12 cellular contexts compared by ENCODE assay signal in the genomic region with DNA sequence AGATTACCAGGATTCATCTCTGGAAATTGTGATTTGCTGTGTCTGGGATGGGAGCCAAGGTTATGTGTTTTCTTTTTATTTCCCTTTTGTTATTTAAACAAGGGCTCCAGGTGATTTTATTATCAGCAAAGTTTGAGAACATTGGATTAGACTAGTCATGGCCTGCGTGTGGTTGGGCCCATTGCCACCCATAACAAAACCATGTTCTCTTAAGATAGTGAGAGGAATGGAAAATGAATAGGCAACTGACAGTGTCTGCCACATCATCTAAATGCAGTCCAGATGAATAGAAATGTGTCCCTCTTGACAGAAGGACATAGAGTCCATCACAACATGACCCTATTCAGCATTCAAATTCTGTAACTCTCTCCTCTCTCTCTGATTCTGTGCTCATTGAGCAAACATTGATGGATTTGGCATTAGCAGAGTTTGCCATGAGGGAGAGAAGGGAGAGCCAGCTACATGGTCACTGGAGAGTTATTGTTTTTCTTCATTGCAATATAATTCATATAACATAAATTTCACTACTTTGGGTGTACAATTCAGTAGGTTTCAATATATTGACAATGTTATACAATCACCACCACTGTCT. TPM values are rescaled to one million over a fixed set of nuclear protein-coding genes. Genes with fewer than 3 reads are reported as not detected.
"Had no signal": no experiment of that assay in that cellular context is flagged by ENCODE, and none has a peak within 500 bp of the region (broad histone marks: within the 10 kb centered on the region; RNA-seq: fewer than 3 reads in every experiment).

No MANE protein-coding gene starts in this region.

- H3K4me3 Mint-ChIP-seq: activated naive CD4-positive, alpha-beta T cell treated with anti-CD3 and anti-CD28 coated beads for 36 hours; activated T-helper 17 cell treated with anti-CD3 and anti-CD28 coated beads, Interleukin-2, amount 50 U/mL, for 72 hours; stimulated activated naive CD8-positive, alpha-beta T cell treated with anti-CD3 and anti-CD28 coated beads, Interleukin-15, amount 100 ng/mL, for 72 hours; T-cell had no signal

- H3K27me3 Mint-ChIP-seq: activated T-helper 17 cell treated with anti-CD3 and anti-CD28 coated beads, Interleukin-2, amount 50 U/mL, for 72 hours; stimulated activated naive CD8-positive, alpha-beta T cell treated with anti-CD3 and anti-CD28 coated beads, Interleukin-15, amount 100 ng/mL, for 72 hours had no signal

- H3K4me3 ChIP-seq: dorsolateral prefrontal cortex, esophagus muscularis mucosa, thoracic aorta had no signal

- ATAC-seq: activated T-helper 17 cell treated with anti-CD3 and anti-CD28 coated beads, Interleukin-2, amount 50 U/mL, for 72 hours; stimulated activated naive CD8-positive, alpha-beta T cell treated with anti-CD3 and anti-CD28 coated beads, Interleukin-15, amount 100 ng/mL, for 72 hours; T-cell had no signal

- H3K9me3 ChIP-seq: esophagus muscularis mucosa, thoracic aorta had no signal

- H3K36me3 ChIP-seq: esophagus muscularis mucosa, thoracic aorta had no signal

- H3K27ac ChIP-seq: dorsolateral prefrontal cortex, esophagus muscularis mucosa, thoracic aorta had no signal

- H3K36me3 Mint-ChIP-seq: T-cell had no signal

- H3K27me3 ChIP-seq: esophagus muscularis mucosa had no signal

- DNase-seq: activated CD4-positive, alpha-beta T cell treated with anti-CD3 and anti-CD28 coated beads for 48 hours; activated CD8-positive, alpha-beta memory T cell treated with anti-CD3 and anti-CD28 coated beads for 24 hours; activated naive CD4-positive, alpha-beta T cell treated with anti-CD3 and anti-CD28 coated beads for 36 hours; dorsolateral prefrontal cortex; stimulated activated CD4-positive, alpha-beta T cell treated with anti-CD3 and anti-CD28 coated beads, Interleukin-4, amount 100 ng/mL, for 1 hour; stimulated activated CD8-positive, alpha-beta memory T cell treated with anti-CD3 and anti-CD28 coated beads, Interleukin-4, amount 100 ng/mL, for 48 hours; stimulated activated naive CD8-positive, alpha-beta T cell treated with anti-CD3 and anti-CD28 coated beads, Interleukin-15, amount 100 ng/mL, for 72 hours; T-cell had no signal

- H3K9me3 Mint-ChIP-seq: activated naive CD4-positive, alpha-beta T cell treated with anti-CD3 and anti-CD28 coated beads for 36 hours; activated T-helper 17 cell treated with anti-CD3 and anti-CD28 coated beads, Interleukin-2, amount 50 U/mL, for 72 hours; stimulated activated naive CD8-positive, alpha-beta T cell treated with anti-CD3 and anti-CD28 coated beads, Interleukin-15, amount 100 ng/mL, for 72 hours; T-cell had no signal

- H3K27ac Mint-ChIP-seq: activated naive CD4-positive, alpha-beta T cell treated with anti-CD3 and anti-CD28 coated beads for 36 hours; activated T-helper 17 cell treated with anti-CD3 and anti-CD28 coated beads, Interleukin-2, amount 50 U/mL, for 72 hours; stimulated activated naive CD8-positive, alpha-beta T cell treated with anti-CD3 and anti-CD28 coated beads, Interleukin-15, amount 100 ng/mL, for 72 hours; T-cell had no signal

- H3K4me1 Mint-ChIP-seq: activated T-helper 17 cell treated with anti-CD3 and anti-CD28 coated beads, Interleukin-2, amount 50 U/mL, for 72 hours; stimulated activated naive CD8-positive, alpha-beta T cell treated with anti-CD3 and anti-CD28 coated beads, Interleukin-15, amount 100 ng/mL, for 72 hours; T-cell had no signal

RNA-seq across cellular contexts. Expression of a gene that starts 11.7 kb away (rescaled TPM):
- total RNA-seq: activated naive CD4-positive, alpha-beta T cell treated with anti-CD3 and anti-CD28 coated beads for 36 hours; activated T-helper 17 cell treated with anti-CD3 and anti-CD28 coated beads, Interleukin-2, amount 50 U/mL, for 72 hours; osteocyte had no signal
